Comparison of ENCODE assay signal across 17 cellular contexts in genomic region chr17:79280822-79281572, GRCh38.
DNase-seq lines count a peak whose midpoint lies in the region; ATAC-seq, FAIRE-seq and TF ChIP-seq lines count a peak whose summit lies in the region.
"Had no signal": no experiment of that assay in that cellular context is flagged by ENCODE, and none has a peak within 500 bp of the region (broad histone marks: within the 10 kb centered on the region; RNA-seq: fewer than 3 reads in every experiment).

No MANE protein-coding gene starts in this region.

- ATAC-seq in GM21825 (IDR thresholded peaks at IDR 0.05; ENCODE audit: unreplicated experiment): no peak

- no peak overlapping the region for H3K4me3 Mint-ChIP-seq in osteocyte (ENCODE audit: unreplicated experiment)
- H3K4me3 Mint-ChIP-seq: CD14-positive monocyte had no signal

- H3K36me3 Mint-ChIP-seq in osteocyte (ENCODE audit: unreplicated experiment): no peaks in the 10 kb centered on the region
- H3K36me3 Mint-ChIP-seq: CD14-positive monocyte had no signal

- H3K27me3 Mint-ChIP-seq in osteocyte (ENCODE audit: unreplicated experiment): peaks cover 2% of the 10 kb centered on the region

- H3K4me1 Mint-ChIP-seq in osteocyte (ENCODE audit: unreplicated experiment): no peaks in the 10 kb centered on the region
- H3K4me1 Mint-ChIP-seq: CD14-positive monocyte had no signal

- TF ChIP-seq CTCF in osteocyte (IDR thresholded peaks at IDR 0.05): no peak

- no peaks in the 10 kb centered on the region for H3K9me3 Mint-ChIP-seq in osteocyte (ENCODE audit: unreplicated experiment)

- H3K27ac Mint-ChIP-seq in osteocyte (ENCODE audit: unreplicated experiment): no peak overlapping the region

- peak; percentile 57 for DNase-seq in NCI-H2107 treated with DMSO at 0.1 percent for 48 hours (lab: John Stamatoyannopoulos, UW; ENCODE audit: unreplicated experiment)
- no peak for DNase-seq in NCI-H2107 (lab: John Stamatoyannopoulos, UW)
- DNase-seq in M059J (ENCODE audit: low read depth): peak; percentile 16
- DNase-seq in cerebellum (ENCODE audit: low spot score): peak; percentile 50
- no peak for DNase-seq in urothelium cell line (ENCODE audit: low spot score)
- no peak for DNase-seq in osteocyte (ENCODE audit: extremely low spot score, unreplicated experiment)
- DNase-seq in stimulated activated CD4-positive, alpha-beta T cell treated with anti-CD3 and anti-CD28 coated beads, Interleukin-4, amount 100 ng/mL, for 1 hour: no peak
- DNase-seq: AML-193, GM23248, IMR-90, NCI-H1694 treated with DMSO at 0.1 percent for 48 hours, NCI-H2081 treated with DMSO at 0.1 percent for 48 hours, NCI-H345, NCI-H774, Peyer's patch had no signal

- peak; percentile 88 for FAIRE-seq in urothelium cell line (lab: Jason Lieb, UNC)

Comparison
In these comparisons a context has a peak if more than half of its experiments do, and no peak if none do; other contexts are left out.
1. DNase-seq: peak in NCI-H2107 treated with DMSO at 0.1 percent for 48 hours (single experiment), M059J (single experiment) and cerebellum (single experiment); none in NCI-H2107 (single experiment), urothelium cell line (single experiment), osteocyte (single experiment) and stimulated activated CD4-positive, alpha-beta T cell treated with anti-CD3 and anti-CD28 coated beads, Interleukin-4, amount 100 ng/mL, for 1 hour (single experiment).